ENCODE assay signal across 7 cellular contexts in the genomic region with DNA sequence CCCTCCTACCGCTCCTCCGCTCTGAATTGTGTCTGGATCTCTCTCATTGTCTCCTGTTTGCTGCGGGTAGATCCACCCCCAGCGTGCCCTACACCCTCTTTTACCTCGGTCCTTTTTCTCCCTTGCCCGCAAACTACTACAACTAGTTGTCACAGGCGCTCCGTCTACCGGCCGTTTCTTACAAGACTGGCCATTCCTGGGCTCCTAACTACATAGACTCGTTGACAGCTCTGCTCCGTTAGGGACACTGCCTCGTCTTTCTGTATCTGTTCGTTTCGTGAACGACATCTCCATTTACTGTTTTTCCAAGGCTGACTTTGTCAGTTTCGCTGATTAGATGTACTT. TPM values are rescaled to one million over a fixed set of nuclear protein-coding genes. Genes with fewer than 3 reads are reported as not detected.
DNase-seq lines count a peak whose midpoint lies in the region; ATAC-seq and TF ChIP-seq lines count a peak whose summit lies in the region.

No MANE protein-coding gene starts in this region.

- H4K5ac ChIP-seq in mesendoderm (ENCODE audit: low read length): no peak overlapping the region

- no peak overlapping the region for H3K23ac ChIP-seq in mesendoderm (ENCODE audit: low read length)

- ATAC-seq in GM21619 (IDR thresholded peaks at IDR 0.05; ENCODE audit: unreplicated experiment) (peak; percentile 46), activated B cell treated with CpG ODN at 0.5 μM for 24 hours (ENCODE audit: low read depth) (peak; percentile 15)

- peak overlapping the region; percentile 98 for H3K4me2 ChIP-seq in mesendoderm (ENCODE audit: low read length)

- H3K4me3 Mint-ChIP-seq in activated B cell treated with CpG ODN at 0.5 μM for 24 hours (peak overlapping the region; percentile 100), endodermal cell (peak overlapping the region; percentile 90)

- H3K27ac ChIP-seq in endodermal cell (ENCODE audit: low read depth, low read length): no peak overlapping the region
- no peak overlapping the region for H3K27ac ChIP-seq in mesendoderm (ENCODE audit: low read depth, low read length)
- peak overlapping the region; percentile 34 for H3K27ac ChIP-seq in subcutaneous abdominal adipose tissue (ENCODE audit: low read depth, low read length)

- peaks cover 10% of the 10 kb centered on the region for H3K79me1 ChIP-seq in mesendoderm (ENCODE audit: low read length)

- TF ChIP-seq CTCF in GM10248 (IDR thresholded peaks at IDR 0.05; ENCODE audit: control extremely low read depth, extremely low read depth, low read depth, missing control alignments): peak; percentile 45
- no peak for TF ChIP-seq CTCF in activated B cell treated with CpG ODN at 0.5 μM for 24 hours (IDR thresholded peaks at IDR 0.05)
- TF ChIP-seq CTCF in endodermal cell (conservative IDR thresholded peaks at IDR 0.05): peak; percentile 46

- H2BK5ac ChIP-seq in mesendoderm (ENCODE audit: low read length): no peak overlapping the region

- peak overlapping the region; percentile 95 for H3K4me3 ChIP-seq in Jurkat, Clone E6-1 (ENCODE audit: low read length)
- H3K4me3 ChIP-seq in endodermal cell (ENCODE audit: low read length) (peak overlapping the region; percentile 87), mesendoderm (ENCODE audit: low read length) (peak overlapping the region; percentile 98), subcutaneous abdominal adipose tissue (ENCODE audit: low read depth in 1 of 5, low read length in 5 of 5) (peak overlapping the region; percentile 90 to 99 (median 97))

- peaks cover 4% of the 10 kb centered on the region for H3K36me3 ChIP-seq in endodermal cell (ENCODE audit: control insufficient read depth, insufficient read depth, low read length)
- H3K36me3 ChIP-seq in mesendoderm (ENCODE audit: control insufficient read depth, insufficient read depth, low read length): no peaks in the 10 kb centered on the region
- peaks cover 0 to 5% (median 0%) of the 10 kb centered on the region in 5 donors for H3K36me3 ChIP-seq in subcutaneous abdominal adipose tissue (ENCODE audit: control insufficient read depth in 5 of 5, insufficient read depth in 5 of 5, low read length in 5 of 5)

- intact Hi-C loops in activated B cell treated with CpG ODN at 0.5 μM for 24 hours (cut with micrococcal nuclease): loop anchor here (10.0 kb wide), 1 partner anchor 1414 kb away; no protein-coding TSS in a partner anchor

- H3K27me3 ChIP-seq in endodermal cell (ENCODE audit: control insufficient read depth, insufficient read depth, low read length, poor library complexity, severe bottlenecking) (no peaks in the 10 kb centered on the region), mesendoderm (ENCODE audit: insufficient read depth, low read length, poor library complexity) (no peaks in the 10 kb centered on the region), subcutaneous abdominal adipose tissue (ENCODE audit: control insufficient read depth in 5 of 5, insufficient read depth in 4 of 5, low read length in 5 of 5) (no peaks in the 10 kb centered on the region)

- CTCF ChIA-PET in GM10248 (lab: Yijun Ruan, JAX): interaction anchor here (0.7 to 4.0 kb wide), 9 partner anchors 9 to 294 kb away, joined by 3 to 17 read pairs (median 4); no protein-coding TSS in a partner anchor
- CTCF ChIA-PET in activated B cell treated with CpG ODN at 0.5 μM for 24 hours (lab: Charles Lee): interaction anchor here (0.8 to 1.4 kb wide), 2 partner anchors 234 to 294 kb away, joined by 3 to 5 read pairs; no protein-coding TSS in a partner anchor

- H3K4me1 Mint-ChIP-seq in activated B cell treated with CpG ODN at 0.5 μM for 24 hours (peaks cover 27% of the 10 kb centered on the region), endodermal cell (peaks cover 31% of the 10 kb centered on the region)

- H3K79me2 ChIP-seq in mesendoderm (ENCODE audit: control insufficient read depth, insufficient read depth, low read length): peaks cover 12% of the 10 kb centered on the region

- H2BK120ac ChIP-seq in mesendoderm (ENCODE audit: low read depth, low read length): no peak overlapping the region

- DNase-seq in GM10248 (ENCODE audit: extremely low spot score) (peak; percentile 49), activated B cell treated with CpG ODN at 0.5 μM for 24 hours (no peak), endodermal cell (peak; percentile 76), mesendoderm (peak; percentile 73)
- DNase-seq in Jurkat, Clone E6-1 (ENCODE audit: low read depth, low spot score): peak; percentile 16

- POLR2A ChIA-PET in GM10248 (lab: Yijun Ruan, JAX): no interaction called here
- POLR2A ChIA-PET in activated B cell treated with CpG ODN at 0.5 μM for 24 hours (lab: Charles Lee): interaction anchor here (1.8 to 6.0 kb wide), 2 partner anchors 27 to 31 kb away, joined by 8 to 108 read pairs; a partner anchor contains a TSS

- H4K8ac ChIP-seq in mesendoderm (ENCODE audit: low read depth, low read length): no peak overlapping the region

- H3K27ac Mint-ChIP-seq in activated B cell treated with CpG ODN at 0.5 μM for 24 hours (peak overlapping the region; percentile 87), endodermal cell (peak overlapping the region; percentile 82)

- H3K36me3 Mint-ChIP-seq in activated B cell treated with CpG ODN at 0.5 μM for 24 hours (ENCODE audit: low read depth) (peaks cover 19% of the 10 kb centered on the region), endodermal cell (ENCODE audit: low read depth) (no peaks in the 10 kb centered on the region)

- H3K27me3 Mint-ChIP-seq in activated B cell treated with CpG ODN at 0.5 μM for 24 hours: peaks cover 4% of the 10 kb centered on the region
- H3K27me3 Mint-ChIP-seq in endodermal cell (ENCODE audit: insufficient read depth): no peaks in the 10 kb centered on the region

- H3K56ac ChIP-seq in mesendoderm (ENCODE audit: low read length): peak overlapping the region; percentile 91

- 1% methylated on average over 15 to 17 of the region's 17 CpGs for whole genome bisulfite sequencing in endodermal cell (ENCODE audit: insufficient coverage in 1 of 2, insufficient read length in 1 of 2), 2 experiments
- WGBS in mesendoderm (ENCODE audit: extremely low coverage, insufficient coverage, low lambda C conversion rate): no CpG with 5 or more reads among the region's 17 CpGs

- H2BK15ac ChIP-seq in mesendoderm (replicated peaks; ENCODE audit: low read depth): no peak overlapping the region

- H2AK5ac ChIP-seq in mesendoderm (ENCODE audit: low read length): no peak overlapping the region

- H3K9me3 ChIP-seq in endodermal cell (ENCODE audit: control insufficient read depth, low read length): no peaks in the 10 kb centered on the region
- no peaks in the 10 kb centered on the region for H3K9me3 ChIP-seq in subcutaneous abdominal adipose tissue (ENCODE audit: control insufficient read depth in 5 of 5, low read length in 5 of 5)

- H3K9ac ChIP-seq in endodermal cell (ENCODE audit: extremely low read depth, low read length, poor library complexity, severe bottlenecking) (peak overlapping the region; percentile 72), mesendoderm (ENCODE audit: low read length) (peak overlapping the region; percentile 85), subcutaneous abdominal adipose tissue (ENCODE audit: low read length in 5 of 5) (peak overlapping the region; percentile 29 to 98 (median 80))

- no peak overlapping the region for H3K18ac ChIP-seq in mesendoderm (ENCODE audit: low read length)

- no peaks in the 10 kb centered on the region for H3K4me1 ChIP-seq in endodermal cell (ENCODE audit: control insufficient read depth, insufficient read depth, low read length)
- peaks cover 2% of the 10 kb centered on the region for H3K4me1 ChIP-seq in mesendoderm (ENCODE audit: control insufficient read depth, low read depth, low read length)
- H3K4me1 ChIP-seq in subcutaneous abdominal adipose tissue (ENCODE audit: control insufficient read depth in 5 of 5, insufficient read depth in 5 of 5, low read length in 5 of 5): peaks cover 0 to 35% (median 27%) of the 10 kb centered on the region in 5 donors

- no peaks in the 10 kb centered on the region for H3K9me3 Mint-ChIP-seq in activated B cell treated with CpG ODN at 0.5 μM for 24 hours
- no peaks in the 10 kb centered on the region for H3K9me3 Mint-ChIP-seq in endodermal cell

- H3K4ac ChIP-seq in mesendoderm (ENCODE audit: low read depth, low read length): no peak overlapping the region

RNA-seq across cellular contexts. Expression of a gene that starts 0.8 kb away (rescaled TPM):
- 10.3 TPM for polyA plus RNA-seq in Jurkat, Clone E6-1 (2012; ENCODE audit: insufficient read depth, insufficient read length)
- total RNA-seq in activated B cell treated with CpG ODN at 0.5 μM for 24 hours (12.4 and 12.6 TPM in 2 replicates), endodermal cell (10 to 100 TPM in 1 of 2 donors, 1 to 10 TPM in 1; 9.9 to 10.0 TPM)
- 8.6 TPM for polyA plus RNA-seq in endodermal cell (2013, experiment 1 of 2)
- 8.2 TPM for polyA plus RNA-seq in endodermal cell (2013, experiment 2 of 2)
- 12.7 TPM for polyA plus RNA-seq in mesendoderm (2013, experiment 1 of 2)
- polyA plus RNA-seq in mesendoderm (2013, experiment 2 of 2): 13.3 TPM

RNA-seq across cellular contexts. Expression of a gene that starts 31.1 kb away (rescaled TPM):
- 570 TPM for polyA plus RNA-seq in Jurkat, Clone E6-1 (2012; ENCODE audit: insufficient read depth, insufficient read length)
- total RNA-seq in activated B cell treated with CpG ODN at 0.5 μM for 24 hours (177 and 182 TPM in 2 replicates), endodermal cell (100 to 1,000 TPM; 248 to 287 TPM)
- 220 TPM for polyA plus RNA-seq in endodermal cell (2013, experiment 1 of 2)
- 229 TPM for polyA plus RNA-seq in endodermal cell (2013, experiment 2 of 2)
- 435 TPM for polyA plus RNA-seq in mesendoderm (2013, experiment 1 of 2)
- 440 TPM for polyA plus RNA-seq in mesendoderm (2013, experiment 2 of 2)

RNA-seq across cellular contexts. Expression of a gene that starts 31.3 kb away (rescaled TPM):
- 14.9 TPM for polyA plus RNA-seq in Jurkat, Clone E6-1 (2012; ENCODE audit: insufficient read depth, insufficient read length)
- total RNA-seq in activated B cell treated with CpG ODN at 0.5 μM for 24 hours: 12.6 and 13.1 TPM in 2 replicates
- total RNA-seq in endodermal cell: 10 to 100 TPM; 17.9 TPM
- polyA plus RNA-seq in endodermal cell (2013, experiment 1 of 2): 18.2 TPM
- 22.0 TPM for polyA plus RNA-seq in endodermal cell (2013, experiment 2 of 2)
- 20.3 TPM for polyA plus RNA-seq in mesendoderm (2013, experiment 1 of 2)
- polyA plus RNA-seq in mesendoderm (2013, experiment 2 of 2): 21.7 TPM
